In the genomic region with DNA sequence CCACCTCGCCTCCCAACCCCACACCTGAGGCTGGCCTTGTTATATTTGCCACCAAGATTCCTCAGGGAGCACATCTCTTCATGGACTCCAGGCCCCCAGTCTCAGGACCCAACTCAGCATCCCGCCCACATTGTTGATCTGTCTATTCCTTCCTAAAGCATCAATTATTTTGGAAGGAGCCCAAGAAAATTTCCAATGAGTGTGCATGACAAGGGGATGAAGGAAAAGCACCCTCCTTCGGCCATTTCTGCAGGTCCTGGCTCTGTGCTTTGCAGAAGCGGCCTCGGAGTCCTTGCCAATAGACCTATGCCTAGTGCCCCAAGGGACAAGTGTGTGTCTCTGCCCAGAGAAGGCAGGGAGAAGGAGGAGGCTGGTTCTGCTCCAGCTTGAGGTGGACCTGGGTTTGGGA, we compare ENCODE assay signal across 21 cellular contexts.
DNase-seq lines count a peak whose midpoint lies in the region; ATAC-seq and TF ChIP-seq lines count a peak whose summit lies in the region.
"Had no signal": no experiment of that assay in that cellular context is flagged by ENCODE, and none has a peak within 500 bp of the region (broad histone marks: within the 10 kb centered on the region; RNA-seq: fewer than 3 reads in every experiment).

No MANE protein-coding gene starts in this region.

- intact Hi-C loops in right cardiac atrium (cut with DNase I) (loop anchor here in 1 of 4 donors (10.0 kb wide), 2 partner anchors 127 to 273 kb away; a partner anchor contains a TSS), gastrocnemius medialis (cut with DNase I; ENCODE audit: low total_unique reads) (loop anchor here (5.0 to 10.0 kb wide), 6 partner anchors 127 to 1544 kb away; a partner anchor contains a TSS)

- no peak overlapping the region for H3K4me3 ChIP-seq in RWPE2 (ENCODE audit: severe bottlenecking)
- no peak overlapping the region for H3K4me3 ChIP-seq in right cardiac atrium (ENCODE audit: low read length)
- H3K4me3 ChIP-seq in gastrocnemius medialis = no peak overlapping the region
- no peak overlapping the region for H3K4me3 ChIP-seq in neural progenitor cell
- H3K4me3 ChIP-seq: breast epithelium, skin epidermis, upper lobe of left lung had no signal

- H3K36me3 Mint-ChIP-seq in neural progenitor cell = no peaks in the 10 kb centered on the region
- H3K36me3 Mint-ChIP-seq: naive B cell had no signal

- H4K20me1 ChIP-seq in neural progenitor cell (ENCODE audit: low read depth) = no peaks in the 10 kb centered on the region

- H3K27ac ChIP-seq in C4-2B = peak overlapping the region; percentile 53
- H3K27ac ChIP-seq in RWPE2 (ENCODE audit: poor library complexity, severe bottlenecking) = no peak overlapping the region
- peak overlapping the region; percentile 97 for H3K27ac ChIP-seq in right cardiac atrium (ENCODE audit: low read length)
- peak overlapping the region; percentile 82 to 96 (median 90) for H3K27ac ChIP-seq in gastrocnemius medialis
- H3K27ac ChIP-seq in neural progenitor cell = no peak overlapping the region
- H3K27ac ChIP-seq: breast epithelium, parathyroid adenoma, skin epidermis had no signal

- H3K4me3 Mint-ChIP-seq in neural progenitor cell = no peak overlapping the region

- H3K27me3 ChIP-seq in RWPE2 (ENCODE audit: insufficient read depth, poor library complexity, severe bottlenecking) (no peaks in the 10 kb centered on the region), right cardiac atrium (ENCODE audit: control insufficient read depth, insufficient read depth) (no peaks in the 10 kb centered on the region), gastrocnemius medialis (no peaks in the 10 kb centered on the region), neural progenitor cell (no peaks in the 10 kb centered on the region)
- H3K27me3 ChIP-seq: breast epithelium, upper lobe of left lung had no signal

- TF ChIP-seq CTCF in C4-2B (conservative IDR thresholded peaks at IDR 0.05) (no peak), RWPE2 (IDR thresholded peaks at IDR 0.05; ENCODE audit: poor library complexity, severe bottlenecking) (no peak), gastrocnemius medialis (IDR thresholded peaks at IDR 0.05 in 4 of 5, conservative IDR thresholded peaks at IDR 0.05 in 1 of 5) (no peak), neural progenitor cell (IDR thresholded peaks at IDR 0.05) (no peak)

- no peaks in the 10 kb centered on the region for H3K4me1 ChIP-seq in RWPE2 (ENCODE audit: insufficient read depth, poor library complexity, severe bottlenecking)
- H3K4me1 ChIP-seq in right cardiac atrium (ENCODE audit: control insufficient read depth, insufficient read depth, low read length) = peaks cover 25% of the 10 kb centered on the region
- H3K4me1 ChIP-seq in gastrocnemius medialis = peaks cover 66 to 67% of the 10 kb centered on the region in 2 donors
- no peaks in the 10 kb centered on the region for H3K4me1 ChIP-seq in neural progenitor cell
- H3K4me1 ChIP-seq: breast epithelium had no signal

- no peak overlapping the region for H3K9ac ChIP-seq in neural progenitor cell
- H3K9ac ChIP-seq: parathyroid adenoma, SK-N-SH had no signal

- H3K4me1 Mint-ChIP-seq in neural progenitor cell = peaks cover 17% of the 10 kb centered on the region

- H3K27me3 Mint-ChIP-seq in neural progenitor cell (ENCODE audit: insufficient read depth, low read depth) = peaks cover 2% of the 10 kb centered on the region
- H3K27me3 Mint-ChIP-seq: naive B cell had no signal

- no peaks in the 10 kb centered on the region for H3K36me3 ChIP-seq in RWPE2 (ENCODE audit: low read depth)
- no peaks in the 10 kb centered on the region for H3K36me3 ChIP-seq in gastrocnemius medialis
- no peaks in the 10 kb centered on the region for H3K36me3 ChIP-seq in neural progenitor cell
- H3K36me3 ChIP-seq: breast epithelium, upper lobe of left lung had no signal

- TF ChIP-seq POLR2A in gastrocnemius medialis (IDR thresholded peaks at IDR 0.05) = no peak

- H3K9me3 ChIP-seq in RWPE2 (ENCODE audit: severe bottlenecking) = no peaks in the 10 kb centered on the region
- no peaks in the 10 kb centered on the region for H3K9me3 ChIP-seq in right cardiac atrium (ENCODE audit: control insufficient read depth, low read length)
- no peaks in the 10 kb centered on the region for H3K9me3 ChIP-seq in gastrocnemius medialis
- H3K9me3 ChIP-seq in neural progenitor cell (ENCODE audit: low read depth) = no peaks in the 10 kb centered on the region
- H3K9me3 ChIP-seq: breast epithelium, SK-N-SH, upper lobe of left lung had no signal

- peaks cover 6% of the 10 kb centered on the region for H3F3A ChIP-seq in neural progenitor cell (ENCODE audit: low read depth)

- no peaks in the 10 kb centered on the region for H3K79me2 ChIP-seq in neural progenitor cell (ENCODE audit: low read depth)
- H3K79me2 ChIP-seq: parathyroid adenoma had no signal

- H2AFZ ChIP-seq in neural progenitor cell (replicated peaks) = no peak overlapping the region

- H3K27ac Mint-ChIP-seq in neural progenitor cell = no peak overlapping the region

- peak; percentile 15 for DNase-seq in RWPE2 (ENCODE audit: low spot score)
- DNase-seq in right cardiac atrium = no peak
- peak in 1 of 2 donors; percentile 48 for DNase-seq in gastrocnemius medialis
- DNase-seq in NCI-H2196 (lab: John Stamatoyannopoulos, UW; ENCODE audit: unreplicated experiment) = no peak
- no peak for DNase-seq in GM19240 (ENCODE audit: insufficient read length, low spot score)
- DNase-seq in neural progenitor cell (ENCODE audit: low spot score) = no peak
- DNase-seq: activated CD4-positive, alpha-beta T cell treated with anti-CD3 and anti-CD28 coated beads for 1 hour; cortex of kidney; naive B cell; NCI-H1930; NK-92 treated with Interleukin-12 subunit alpha and Interleukin-12 subunit beta, amount 100 ng/mL, for 24 hours; stimulated activated CD4-positive, alpha-beta T cell treated with anti-CD3 and anti-CD28 coated beads, Interleukin-2, amount 100 ng/mL, for 48 hours; stimulated activated naive CD8-positive, alpha-beta T cell treated with anti-CD3 and anti-CD28 coated beads, Interleukin-15, Interleukin-2, amounts not matched to agents 100 U/mL and 50 U/mL, for 24 hours; T-helper 9 cell had no signal

- 82% methylated on average over 5 of the region's 5 CpGs for WGBS in right cardiac atrium

- no peaks in the 10 kb centered on the region for H3K9me3 Mint-ChIP-seq in neural progenitor cell
- H3K9me3 Mint-ChIP-seq: naive B cell had no signal

- in situ Hi-C loops in gastrocnemius medialis (cut with MboI; ENCODE audit: low sequenced_read_pairs in 4 of 4) = loop anchor here (25.0 kb wide), 1 partner anchor 266 kb away; a partner anchor contains a TSS

- H3K4me2 ChIP-seq in neural progenitor cell = no peak overlapping the region
- H3K4me2 ChIP-seq: SK-N-SH had no signal

- ATAC-seq in RWPE2 (ENCODE audit: low read depth) (no peak), right cardiac atrium (no peak), gastrocnemius medialis (peak in 1 of 2 donors; percentile 8), GM21737 (IDR thresholded peaks at IDR 0.05; ENCODE audit: unreplicated experiment) (no peak)
- ATAC-seq: stimulated activated naive CD8-positive, alpha-beta T cell treated with anti-CD3 and anti-CD28 coated beads, Interleukin-15, Interleukin-2, amounts not matched to agents 100 U/mL and 50 U/mL, for 24 hours had no signal

Comparison
In these comparisons a context has a peak if more than half of its experiments do, and no peak if none do; other contexts are left out.
1. H3K27ac ChIP-seq: peak in C4-2B (single experiment), right cardiac atrium (single experiment) and gastrocnemius medialis (4 of 4); none in RWPE2 (single experiment) and neural progenitor cell (single experiment).